28 cellular contexts compared by ENCODE assay signal in genomic region chr11:122923302-122923701, GRCh38. TPM values are rescaled to one million over a fixed set of nuclear protein-coding genes. Genes with fewer than 3 reads are reported as not detected.
"Had no signal": no experiment of that assay in that cellular context is flagged by ENCODE, and none has a peak within 500 bp of the region (broad histone marks: within the 10 kb centered on the region; RNA-seq: fewer than 3 reads in every experiment).

No MANE protein-coding gene starts in this region.

- H3K4me3 Mint-ChIP-seq: activated CD8-positive, alpha-beta T cell treated with anti-CD3 and anti-CD28 coated beads, Interleukin-2, amount 10 ng/mL, durations not matched to agents 7 days and 5 days; effector memory CD8-positive, alpha-beta T cell; stimulated activated effector memory CD8-positive, alpha-beta T cell treated with anti-CD3 and anti-CD28 coated beads, Interleukin-12 subunit alpha, Interleukin-12 subunit beta, amount 100 ng/mL, for 72 hours; stimulated activated naive CD8-positive, alpha-beta T cell treated with anti-CD3 and anti-CD28 coated beads, Interleukin-15, amount 100 ng/mL, for 72 hours; T-helper 2 cell treated with Interferon-gamma antibody and Interleukin-4, amounts not matched to agents 5 μg/mL and 100 μg/mL, for 36 hours had no signal

- H3K9me3 ChIP-seq: ascending aorta, esophagus muscularis mucosa, heart left ventricle, lower lobe of right lung, mucosa of descending colon, tibial nerve had no signal

- H3K27me3 Mint-ChIP-seq: effector memory CD8-positive, alpha-beta T cell; stimulated activated naive CD8-positive, alpha-beta T cell treated with anti-CD3 and anti-CD28 coated beads, Interleukin-15, amount 100 ng/mL, for 72 hours had no signal

- H3K4me3 ChIP-seq: ascending aorta, esophagus muscularis mucosa, heart left ventricle, lower lobe of right lung, mucosa of descending colon, tibial nerve had no signal

- H3K27ac ChIP-seq: ascending aorta, brain microvascular endothelial cell, esophagus muscularis mucosa, lower lobe of right lung, tibial nerve had no signal

- H3K36me3 Mint-ChIP-seq: activated naive CD4-positive, alpha-beta T cell treated with anti-CD3 and anti-CD28 coated beads, Interleukin-2, amount 50 U/mL, for 72 hours had no signal

- H3K4me1 ChIP-seq: ascending aorta, heart left ventricle, lower lobe of right lung, tibial nerve had no signal

- H3K27me3 ChIP-seq: ascending aorta, brain microvascular endothelial cell, esophagus muscularis mucosa, heart left ventricle, tibial nerve had no signal

- FAIRE-seq: endothelial cell of umbilical vein, keratinocyte, small intestine, TTC549 had no signal

- ATAC-seq: activated CD8-positive, alpha-beta T cell treated with anti-CD3 and anti-CD28 coated beads, Interleukin-2, amount 10 ng/mL, durations not matched to agents 7 days and 5 days; activated naive CD4-positive, alpha-beta T cell treated with anti-CD3 and anti-CD28 coated beads, Interleukin-2, amount 50 U/mL, for 72 hours; effector memory CD8-positive, alpha-beta T cell; heart left ventricle; lower lobe of right lung; mucosa of descending colon; sciatic nerve; stimulated activated effector memory CD8-positive, alpha-beta T cell treated with anti-CD3 and anti-CD28 coated beads, Interleukin-12 subunit alpha, Interleukin-12 subunit beta, amount 100 ng/mL, for 72 hours; stimulated activated naive CD8-positive, alpha-beta T cell treated with anti-CD3 and anti-CD28 coated beads, Interleukin-15, amount 100 ng/mL, for 72 hours had no signal

- H3K9me3 Mint-ChIP-seq: activated naive CD4-positive, alpha-beta T cell treated with anti-CD3 and anti-CD28 coated beads, Interleukin-2, amount 50 U/mL, for 72 hours; effector memory CD8-positive, alpha-beta T cell; stimulated activated effector memory CD8-positive, alpha-beta T cell treated with anti-CD3 and anti-CD28 coated beads, Interleukin-12 subunit alpha, Interleukin-12 subunit beta, amount 100 ng/mL, for 72 hours; stimulated activated naive CD8-positive, alpha-beta T cell treated with anti-CD3 and anti-CD28 coated beads, Interleukin-15, amount 100 ng/mL, for 72 hours; T-helper 2 cell treated with Interferon-gamma antibody and Interleukin-4, amounts not matched to agents 5 μg/mL and 100 μg/mL, for 36 hours had no signal

- H3K36me3 ChIP-seq: ascending aorta, brain microvascular endothelial cell, heart left ventricle, lower lobe of right lung had no signal

- H3K4me1 Mint-ChIP-seq: stimulated activated effector memory CD8-positive, alpha-beta T cell treated with anti-CD3 and anti-CD28 coated beads, Interleukin-12 subunit alpha, Interleukin-12 subunit beta, amount 100 ng/mL, for 72 hours; stimulated activated naive CD8-positive, alpha-beta T cell treated with anti-CD3 and anti-CD28 coated beads, Interleukin-15, amount 100 ng/mL, for 72 hours had no signal

- H3K27ac Mint-ChIP-seq: activated CD8-positive, alpha-beta T cell treated with anti-CD3 and anti-CD28 coated beads, Interleukin-2, amount 10 ng/mL, durations not matched to agents 7 days and 5 days; activated naive CD4-positive, alpha-beta T cell treated with anti-CD3 and anti-CD28 coated beads, Interleukin-2, amount 50 U/mL, for 72 hours; stimulated activated effector memory CD8-positive, alpha-beta T cell treated with anti-CD3 and anti-CD28 coated beads, Interleukin-12 subunit alpha, Interleukin-12 subunit beta, amount 100 ng/mL, for 72 hours; stimulated activated naive CD8-positive, alpha-beta T cell treated with anti-CD3 and anti-CD28 coated beads, Interleukin-15, amount 100 ng/mL, for 72 hours; T-helper 2 cell treated with Interferon-gamma antibody and Interleukin-4, amounts not matched to agents 5 μg/mL and 100 μg/mL, for 36 hours had no signal

- DNase-seq: activated CD4-positive, alpha-beta T cell treated with anti-CD3 and anti-CD28 coated beads for 1 hour; activated CD4-positive, alpha-beta T cell treated with anti-CD3 and anti-CD28 coated beads, Interleukin-2, amount 50 U/mL, for 1 hour; activated CD8-positive, alpha-beta T cell treated with anti-CD3 and anti-CD28 coated beads, Interleukin-2, amount 10 ng/mL, durations not matched to agents 7 days and 5 days; brain microvascular endothelial cell; central memory CD4-positive, alpha-beta T cell; dermis blood vessel endothelial cell; effector memory CD8-positive, alpha-beta T cell; heart left ventricle; lower lobe of right lung; mesendoderm; mucosa of descending colon; nucleus accumbens; small intestine; stimulated activated CD4-positive, alpha-beta T cell treated with anti-CD3 and anti-CD28 coated beads, Interleukin-2, amount 100 ng/mL, for 24 hours; stimulated activated naive CD8-positive, alpha-beta T cell treated with anti-CD3 and anti-CD28 coated beads, Interleukin-15, amount 100 ng/mL, for 72 hours had no signal

RNA-seq across cellular contexts. Expression of gene BSX, which starts 58.3 kb away (rescaled TPM):
- total RNA-seq: activated CD8-positive, alpha-beta T cell treated with anti-CD3 and anti-CD28 coated beads, Interleukin-2, amount 10 ng/mL, durations not matched to agents 7 days and 5 days; activated naive CD4-positive, alpha-beta T cell treated with anti-CD3 and anti-CD28 coated beads, Interleukin-2, amount 50 U/mL, for 72 hours; ascending aorta; dermis blood vessel endothelial cell; endothelial cell of umbilical vein; esophagus muscularis mucosa; heart left ventricle; lower lobe of right lung; mucosa of descending colon; sciatic nerve; tibial nerve; urinary bladder had no signal
- polyA plus RNA-seq: adipose tissue, endothelial cell of umbilical vein, heart left ventricle, keratinocyte, neural cell, small intestine, urinary bladder had no signal
